In genomic region chr2:63104482-63104881, GRCh38 we compare ENCODE assay signal across 9 cellular contexts. TPM values are rescaled to one million over a fixed set of nuclear protein-coding genes. Genes with fewer than 3 reads are reported as not detected.
"Had no signal": no experiment of that assay in that cellular context is flagged by ENCODE, and none has a peak within 500 bp of the region (broad histone marks: within the 10 kb centered on the region; RNA-seq: fewer than 3 reads in every experiment).

No MANE protein-coding gene starts in this region.

- H3K27ac ChIP-seq: GM23248, KMS-11 had no signal

- H3K4me3 ChIP-seq: GM23248, HAP-1 had no signal

- H3K4me2 ChIP-seq: KMS-11 had no signal

- H3K9me3 ChIP-seq: HAP-1 had no signal

- H3K36me3 ChIP-seq: HAP-1 had no signal

- H3K9ac ChIP-seq: GM23248, KMS-11 had no signal

- H2AFZ ChIP-seq: GM23248 had no signal

- DNase-seq: GM23248, GOT3, H7, HFFc6, Karpas-422, KBM-7 had no signal

- H3K4me1 ChIP-seq: HAP-1 had no signal

RNA-seq across cellular contexts. Expression of gene OTX1, which starts 53.9 kb away (rescaled TPM):
- total RNA-seq: GM23248 had no signal
- polyA plus RNA-seq: GM23248, IgD-negative memory B cell had no signal
